In the genomic region with DNA sequence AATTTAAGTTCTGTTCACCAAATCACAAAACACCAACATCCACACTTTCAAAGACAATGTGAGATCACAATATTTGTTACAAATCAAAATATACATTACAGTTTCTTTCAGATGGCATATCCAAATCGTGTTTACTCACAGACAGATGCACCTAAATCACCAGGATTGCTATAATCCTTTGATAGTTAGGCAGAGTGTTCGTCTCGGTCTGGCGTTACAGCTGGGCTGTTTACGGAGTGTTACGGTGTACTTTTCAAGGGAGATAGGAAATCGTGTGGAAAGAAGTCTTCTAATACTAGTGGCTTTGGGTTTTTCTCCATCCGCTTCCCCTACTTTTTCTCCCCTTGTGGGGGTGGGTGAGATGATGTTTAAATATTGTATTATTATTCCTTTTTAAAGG, we compare ENCODE assay signal across 10 cellular contexts. TPM values are rescaled to one million over a fixed set of nuclear protein-coding genes. Genes with fewer than 3 reads are reported as not detected.
DNase-seq lines count a peak whose midpoint lies in the region; ATAC-seq and FAIRE-seq lines count a peak whose summit lies in the region.
"Had no signal": no experiment of that assay in that cellular context is flagged by ENCODE, and none has a peak within 500 bp of the region (broad histone marks: within the 10 kb centered on the region; RNA-seq: fewer than 3 reads in every experiment).

No MANE protein-coding gene starts in this region.

- H3K4me1 Mint-ChIP-seq in T-helper 2 cell treated with Interferon-gamma antibody and Interleukin-4, amounts not matched to agents 5 μg/mL and 100 μg/mL, for 36 hours (ENCODE audit: low read depth): peaks cover 21% of the 10 kb centered on the region
- peaks cover 27 to 58% of the 10 kb centered on the region in 2 donors for H3K4me1 Mint-ChIP-seq in stimulated activated naive B cell treated with anti-CD40 and anti-IgM and Interleukin-4, amounts not matched to agents 10 μg/mL and 1 μg/mL and 100 μg/mL, for 72 hours

- peak overlapping the region; percentile 82 for H3K4me3 Mint-ChIP-seq in T-helper 2 cell treated with Interferon-gamma antibody and Interleukin-4, amounts not matched to agents 5 μg/mL and 100 μg/mL, for 36 hours
- H3K4me3 Mint-ChIP-seq in stimulated activated naive B cell treated with anti-CD40 and anti-IgM and Interleukin-4, amounts not matched to agents 10 μg/mL and 1 μg/mL and 100 μg/mL, for 72 hours: peak overlapping the region; percentile 39 to 82

- H3K36me3 ChIP-seq in SJCRH30 (no peaks in the 10 kb centered on the region; the same call in 1 of the 2 replicates), iPS-15b (ENCODE audit: control insufficient read depth, insufficient read depth, low read length) (no peaks in the 10 kb centered on the region)

- peak overlapping the region; percentile 83 for H3K27ac ChIP-seq in SJCRH30

- H3K36me3 Mint-ChIP-seq in T-helper 2 cell treated with Interferon-gamma antibody and Interleukin-4, amounts not matched to agents 5 μg/mL and 100 μg/mL, for 36 hours (ENCODE audit: low read depth): peaks cover 2% of the 10 kb centered on the region
- H3K36me3 Mint-ChIP-seq in stimulated activated naive B cell treated with anti-CD40 and anti-IgM and Interleukin-4, amounts not matched to agents 10 μg/mL and 1 μg/mL and 100 μg/mL, for 72 hours: peaks cover 5 to 20% of the 10 kb centered on the region in 2 donors

- no peak overlapping the region for H3K9ac ChIP-seq in iPS-15b (ENCODE audit: low read depth, low read length)

- H3K9me3 Mint-ChIP-seq in T-helper 2 cell treated with Interferon-gamma antibody and Interleukin-4, amounts not matched to agents 5 μg/mL and 100 μg/mL, for 36 hours: peaks cover 3% of the 10 kb centered on the region
- peaks cover 0 to 2% of the 10 kb centered on the region in 2 donors for H3K9me3 Mint-ChIP-seq in stimulated activated naive B cell treated with anti-CD40 and anti-IgM and Interleukin-4, amounts not matched to agents 10 μg/mL and 1 μg/mL and 100 μg/mL, for 72 hours

- H3K4me1 ChIP-seq in SJCRH30: peaks cover 2% of the 10 kb centered on the region; the same call in 1 of the 2 replicates
- peaks cover 19% of the 10 kb centered on the region for H3K4me1 ChIP-seq in iPS-15b (ENCODE audit: control insufficient read depth, insufficient read depth, low read length)

- H3K27me3 Mint-ChIP-seq in T-helper 2 cell treated with Interferon-gamma antibody and Interleukin-4, amounts not matched to agents 5 μg/mL and 100 μg/mL, for 36 hours (ENCODE audit: low read depth): peaks cover 87% of the 10 kb centered on the region
- H3K27me3 Mint-ChIP-seq in stimulated activated naive B cell treated with anti-CD40 and anti-IgM and Interleukin-4, amounts not matched to agents 10 μg/mL and 1 μg/mL and 100 μg/mL, for 72 hours: peaks cover 66 to 78% of the 10 kb centered on the region in 2 donors

- H3K27ac Mint-ChIP-seq in T-helper 2 cell treated with Interferon-gamma antibody and Interleukin-4, amounts not matched to agents 5 μg/mL and 100 μg/mL, for 36 hours: no peak overlapping the region
- no peak overlapping the region for H3K27ac Mint-ChIP-seq in stimulated activated naive B cell treated with anti-CD40 and anti-IgM and Interleukin-4, amounts not matched to agents 10 μg/mL and 1 μg/mL and 100 μg/mL, for 72 hours

- ATAC-seq in stimulated activated naive B cell treated with anti-CD40 and anti-IgM and Interleukin-4, amounts not matched to agents 10 μg/mL and 1 μg/mL and 100 μg/mL, for 72 hours (replicated peaks): no peak
- no peak for ATAC-seq in HG02610 (IDR thresholded peaks at IDR 0.05; ENCODE audit: unreplicated experiment)

- no peaks in the 10 kb centered on the region for H3K9me3 ChIP-seq in SJCRH30 (replicated peaks)
- no peaks in the 10 kb centered on the region for H3K9me3 ChIP-seq in iPS-15b (ENCODE audit: control insufficient read depth, insufficient read depth, low read length)

- FAIRE-seq in HTR-8/SVneo (lab: Jason Lieb, UNC): no peak
- FAIRE-seq: H54 had no signal

- H3K4me3 ChIP-seq in SJCRH30 (peak overlapping the region; percentile 78), iPS-15b (ENCODE audit: low read depth, low read length) (peak overlapping the region; percentile 52)

- H3K27me3 ChIP-seq in SJCRH30 (no peaks in the 10 kb centered on the region), iPS-15b (ENCODE audit: control insufficient read depth, insufficient read depth, low read length) (peaks cover 97% of the 10 kb centered on the region)

- no peak for DNase-seq in T-helper 2 cell treated with Interferon-gamma antibody and Interleukin-4, amounts not matched to agents 5 μg/mL and 100 μg/mL, for 36 hours (ENCODE audit: low spot score)
- DNase-seq in T-helper 2 cell: no peak
- peak; percentile 28 to 67 for DNase-seq in SJCRH30
- no peak for DNase-seq in stimulated activated naive B cell treated with anti-CD40 and anti-IgM and Interleukin-4, amounts not matched to agents 10 μg/mL and 1 μg/mL and 100 μg/mL, for 72 hours
- DNase-seq in HTR-8/SVneo (ENCODE audit: insufficient read length, low spot score): no peak
- DNase-seq in mucosa of gallbladder (ENCODE audit: low spot score): no peak

RNA-seq across cellular contexts. Expression of a gene that starts 1.9 kb away (rescaled TPM):
- total RNA-seq in SJCRH30 (2014; rRNA removed; shearing (Covaris generic)): 13.4 and 14.0 TPM in 2 replicates
- 0.20 TPM for total RNA-seq in mucosa of gallbladder
- total RNA-seq: activated CD8-positive, alpha-beta memory T cell treated with anti-CD3 and anti-CD28 coated beads for 36 hours had no signal

Comparison
In these comparisons a context has a peak if more than half of its experiments do, and no peak if none do; other contexts are left out.
1. DNase-seq: peak in SJCRH30 (2 of 2); none in T-helper 2 cell treated with Interferon-gamma antibody and Interleukin-4, amounts not matched to agents 5 μg/mL and 100 μg/mL, for 36 hours (single experiment), T-helper 2 cell (0 of 5), stimulated activated naive B cell treated with anti-CD40 and anti-IgM and Interleukin-4, amounts not matched to agents 10 μg/mL and 1 μg/mL and 100 μg/mL, for 72 hours (single experiment), HTR-8/SVneo (single experiment) and mucosa of gallbladder (single experiment).
2. RNA of a gene that starts 1.9 kb away (total RNA-seq): 13.4 to 14.0 TPM in SJCRH30; 0.20 TPM in mucosa of gallbladder (single experiment); every median in the first group is over 10 times any median in the second.